Comparison of ENCODE assay signal across 29 cellular contexts in the genomic region with DNA sequence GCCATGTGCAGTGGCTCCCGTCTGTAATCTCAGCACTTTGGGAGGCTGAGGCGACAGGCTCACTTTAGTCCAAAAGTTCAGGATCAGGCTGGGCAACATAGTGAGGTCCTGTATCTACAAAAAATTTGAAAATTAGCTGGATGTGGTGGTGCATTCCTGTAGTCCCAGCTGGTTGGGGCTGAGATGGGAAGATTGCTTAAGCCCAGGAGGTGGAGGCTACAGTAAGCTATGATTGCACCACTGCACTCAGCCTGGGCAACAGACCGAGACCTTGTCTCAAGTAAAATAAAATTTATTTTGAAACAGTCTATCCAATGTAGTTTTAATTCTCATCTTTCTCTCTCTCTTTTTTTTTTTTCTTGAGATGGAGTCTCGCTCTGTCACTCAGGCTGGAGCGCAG. TPM values are rescaled to one million over a fixed set of nuclear protein-coding genes. Genes with fewer than 3 reads are reported as not detected.
DNase-seq lines count a peak whose midpoint lies in the region; ATAC-seq, FAIRE-seq and TF ChIP-seq lines count a peak whose summit lies in the region.
"Had no signal": no experiment of that assay in that cellular context is flagged by ENCODE, and none has a peak within 500 bp of the region (broad histone marks: within the 10 kb centered on the region; RNA-seq: fewer than 3 reads in every experiment).

No MANE protein-coding gene starts in this region.

- H3K4me3 ChIP-seq in liver (ENCODE audit: low read depth in 1 of 3, low read length in 3 of 3) (no peak overlapping the region), HepG2 (replicated peaks in 1 of 3; ENCODE audit: insufficient read depth in 1 of 3, low read depth in 2 of 3, low read length in 3 of 3) (no peak overlapping the region), fibroblast of the aortic adventitia (ENCODE audit: low read depth, low read length) (no peak overlapping the region), trophoblast cell (ENCODE audit: low read depth, low read length) (no peak overlapping the region)
- H3K4me3 ChIP-seq: cardiac muscle cell, neural progenitor cell, upper lobe of left lung had no signal

- no peak overlapping the region for H3K27ac Mint-ChIP-seq in stimulated activated naive CD8-positive, alpha-beta T cell treated with anti-CD3 and anti-CD28 coated beads, Interleukin-15, amount 100 ng/mL, for 72 hours
- H3K27ac Mint-ChIP-seq: activated CD8-positive, alpha-beta T cell treated with anti-CD3 and anti-CD28 coated beads for 36 hours; activated naive CD4-positive, alpha-beta T cell treated with anti-CD3 and anti-CD28 coated beads, Interleukin-2, amount 50 U/mL, for 24 hours; activated T-helper 17 cell treated with anti-CD3 and anti-CD28 coated beads, Interleukin-2, amount 50 U/mL, for 72 hours; CD4-positive, CD25-positive, alpha-beta regulatory T cell; dendritic cell treated with granulocyte-macrophage colony-stimulating factor and Interleukin-4, amounts not matched to agents 40 ng/mL and 50 ng/mL, for 4 days; IgD-negative memory B cell; immature natural killer cell; neural progenitor cell; T-helper 2 cell treated with Interferon-gamma antibody and Interleukin-4, amounts not matched to agents 5 μg/mL and 100 μg/mL, for 36 hours had no signal

- H3K4me2 ChIP-seq in HepG2 (ENCODE audit: low read depth, low read length) (no peak overlapping the region), trophoblast cell (ENCODE audit: low read length) (no peak overlapping the region)
- H3K4me2 ChIP-seq: neural progenitor cell had no signal

- no peak for TF ChIP-seq EP300 in HepG2 (IDR thresholded peaks at IDR 0.05; ENCODE audit: low read depth in 2 of 2, low read length in 2 of 2)
- no peak for TF ChIP-seq EP300 in HepG2 (CRISPR knock-in tag; IDR thresholded peaks at IDR 0.05; ENCODE audit: borderline replicate concordance)

- H3K18ac ChIP-seq in trophoblast cell (ENCODE audit: low read length) = no peak overlapping the region

- ATAC-seq in HepG2 (no peak), HG03135 (IDR thresholded peaks at IDR 0.05; ENCODE audit: unreplicated experiment) (no peak)
- no peak for ATAC-seq in stimulated activated naive CD8-positive, alpha-beta T cell treated with anti-CD3 and anti-CD28 coated beads, Interleukin-15, amount 100 ng/mL, for 72 hours
- ATAC-seq: activated CD8-positive, alpha-beta T cell treated with anti-CD3 and anti-CD28 coated beads for 36 hours; activated T-helper 17 cell treated with anti-CD3 and anti-CD28 coated beads, Interleukin-2, amount 50 U/mL, for 72 hours; right cardiac atrium had no signal

- no peak overlapping the region for H2AK5ac ChIP-seq in trophoblast cell (ENCODE audit: low read length)

- POLR2A ChIA-PET in HepG2 (lab: Yijun Ruan, JAX) = interaction anchor here (0.8 kb wide), 1 partner anchor 21 kb away, joined by 3 read pairs; a partner anchor contains a TSS

- H3K27me3 Mint-ChIP-seq in stimulated activated naive CD8-positive, alpha-beta T cell treated with anti-CD3 and anti-CD28 coated beads, Interleukin-15, amount 100 ng/mL, for 72 hours = no peaks in the 10 kb centered on the region
- H3K27me3 Mint-ChIP-seq: activated CD8-positive, alpha-beta T cell treated with anti-CD3 and anti-CD28 coated beads for 36 hours; activated naive CD4-positive, alpha-beta T cell treated with anti-CD3 and anti-CD28 coated beads, Interleukin-2, amount 50 U/mL, for 24 hours; activated T-helper 17 cell treated with anti-CD3 and anti-CD28 coated beads, Interleukin-2, amount 50 U/mL, for 72 hours; CD4-positive, CD25-positive, alpha-beta regulatory T cell; dendritic cell treated with granulocyte-macrophage colony-stimulating factor and Interleukin-4, amounts not matched to agents 40 ng/mL and 50 ng/mL, for 4 days had no signal

- WGBS in liver = 72% methylated on average over 5 of the region's 5 CpGs
- WGBS in HepG2 (ENCODE audit: low lambda C conversion rate) = 95% methylated on average over 5 of the region's 5 CpGs
- no CpG with 5 or more reads among the region's 5 CpGs for WGBS in trophoblast cell (ENCODE audit: extremely low coverage, insufficient coverage, insufficient read length)

- no peak for TF ChIP-seq POLR2A in HepG2 (IDR thresholded peaks at IDR 0.05; ENCODE audit: insufficient read depth in 1 of 2, low read depth in 2 of 2, low read length in 2 of 2)

- no peak overlapping the region for H3K4me3 Mint-ChIP-seq in stimulated activated naive CD8-positive, alpha-beta T cell treated with anti-CD3 and anti-CD28 coated beads, Interleukin-15, amount 100 ng/mL, for 72 hours
- H3K4me3 Mint-ChIP-seq: activated CD8-positive, alpha-beta T cell treated with anti-CD3 and anti-CD28 coated beads for 36 hours; activated naive CD4-positive, alpha-beta T cell treated with anti-CD3 and anti-CD28 coated beads, Interleukin-2, amount 50 U/mL, for 24 hours; activated T-helper 17 cell treated with anti-CD3 and anti-CD28 coated beads, Interleukin-2, amount 50 U/mL, for 72 hours; CD4-positive, CD25-positive, alpha-beta regulatory T cell; dendritic cell treated with granulocyte-macrophage colony-stimulating factor and Interleukin-4, amounts not matched to agents 40 ng/mL and 50 ng/mL, for 4 days; immature natural killer cell; neural progenitor cell; T-helper 2 cell treated with Interferon-gamma antibody and Interleukin-4, amounts not matched to agents 5 μg/mL and 100 μg/mL, for 36 hours had no signal

- no peak for TF ChIP-seq CTCF in liver (IDR thresholded peaks at IDR 0.05; ENCODE audit: low read depth, low read length, missing input control)
- TF ChIP-seq CTCF in HepG2 (CRISPR knock-in tag; IDR thresholded peaks at IDR 0.05) = no peak
- TF ChIP-seq CTCF in fibroblast of the aortic adventitia (IDR thresholded peaks at IDR 0.05; ENCODE audit: insufficient read depth, low read length) = no peak

- peaks cover 24% of the 10 kb centered on the region for H3K79me2 ChIP-seq in HepG2 (ENCODE audit: insufficient read depth, low read length)
- H3K79me2 ChIP-seq in trophoblast cell (ENCODE audit: control insufficient read depth, insufficient read depth, low read length, poor library complexity) = no peaks in the 10 kb centered on the region

- no peak overlapping the region for H2BK5ac ChIP-seq in trophoblast cell (ENCODE audit: low read depth, low read length, poor library complexity)

- no peak overlapping the region for H4K91ac ChIP-seq in trophoblast cell (ENCODE audit: low read depth, low read length)

- no peak overlapping the region for H4K12ac ChIP-seq in trophoblast cell (ENCODE audit: low read depth, low read length)

- no peak overlapping the region for H2BK120ac ChIP-seq in trophoblast cell (ENCODE audit: insufficient read depth, low read length, poor library complexity)

- no peak overlapping the region for H2AFZ ChIP-seq in HepG2 (ENCODE audit: low read length)
- no peak overlapping the region for H2AFZ ChIP-seq in trophoblast cell (ENCODE audit: insufficient read depth, low read length, poor library complexity)
- H2AFZ ChIP-seq: neural progenitor cell, parathyroid adenoma had no signal

- H3K4me1 Mint-ChIP-seq in stimulated activated naive CD8-positive, alpha-beta T cell treated with anti-CD3 and anti-CD28 coated beads, Interleukin-15, amount 100 ng/mL, for 72 hours = no peaks in the 10 kb centered on the region
- H3K4me1 Mint-ChIP-seq: neural progenitor cell had no signal

- H4K20me1 ChIP-seq in HepG2 (ENCODE audit: insufficient read depth, low read length) = no peaks in the 10 kb centered on the region

- in situ Hi-C loops in HepG2 (cut with HindIII; ENCODE audit: extremely low pct_ligation_motif_present, low pct_unique_long_range_greater_than_20kb) = no loop called here

- BruUV-seq in HepG2 (replicated peaks; lab: Mats Ljungman, UMichigan) = no TSS peak

- FAIRE-seq in HepG2 (lab: Jason Lieb, UNC) = no peak
- FAIRE-seq: D721Med had no signal

- no peaks in the 10 kb centered on the region for H3K79me1 ChIP-seq in trophoblast cell (ENCODE audit: low read length)

- H3K9me3 Mint-ChIP-seq in stimulated activated naive CD8-positive, alpha-beta T cell treated with anti-CD3 and anti-CD28 coated beads, Interleukin-15, amount 100 ng/mL, for 72 hours = no peaks in the 10 kb centered on the region
- H3K9me3 Mint-ChIP-seq: activated CD8-positive, alpha-beta T cell treated with anti-CD3 and anti-CD28 coated beads for 36 hours; activated naive CD4-positive, alpha-beta T cell treated with anti-CD3 and anti-CD28 coated beads, Interleukin-2, amount 50 U/mL, for 24 hours; activated T-helper 17 cell treated with anti-CD3 and anti-CD28 coated beads, Interleukin-2, amount 50 U/mL, for 72 hours; dendritic cell treated with granulocyte-macrophage colony-stimulating factor and Interleukin-4, amounts not matched to agents 40 ng/mL and 50 ng/mL, for 4 days; immature natural killer cell; T-helper 2 cell treated with Interferon-gamma antibody and Interleukin-4, amounts not matched to agents 5 μg/mL and 100 μg/mL, for 36 hours had no signal

- H3K23ac ChIP-seq in trophoblast cell (ENCODE audit: low read length) = no peak overlapping the region

- CTCF ChIA-PET in HepG2 (lab: Yijun Ruan, JAX; ENCODE audit: low intra/inter-chr PET ratio, low total read pairs) = no interaction called here

- DNase-seq in HepG2 (ENCODE audit: low spot score) (no peak), fibroblast of the aortic adventitia (ENCODE audit: low read depth) (peak; percentile 49), trophoblast cell (peak; percentile 36 to 65), medulla oblongata (ENCODE audit: extremely low spot score) (no peak), caudate nucleus (lab: John Stamatoyannopoulos, UW) (no peak)
- no peak for DNase-seq in stimulated activated naive CD8-positive, alpha-beta T cell treated with anti-CD3 and anti-CD28 coated beads, Interleukin-15, amount 100 ng/mL, for 72 hours
- DNase-seq: activated CD8-positive, alpha-beta T cell treated with anti-CD3 and anti-CD28 coated beads for 36 hours; CD4-positive, CD25-positive, alpha-beta regulatory T cell; immature natural killer cell; NCI-H1092 treated with DMSO at 0.1 percent for 48 hours; NCI-H187; NCI-H2171; NCI-H510A; right cardiac atrium; SIG-M5; stimulated activated CD4-positive, alpha-beta T cell treated with anti-CD3 and anti-CD28 coated beads, Interleukin-12 subunit alpha, Interleukin-12 subunit beta, amount 100 ng/mL, for 4 hours; stimulated activated CD4-positive, alpha-beta T cell treated with anti-CD3 and anti-CD28 coated beads, Interleukin-4, amount 100 ng/mL, for 1 hour; upper lobe of left lung had no signal

- H3K27ac ChIP-seq in liver (ENCODE audit: low read depth in 1 of 2, low read length in 2 of 2) (no peak overlapping the region), HepG2 (ENCODE audit: extremely low read length, insufficient read depth, low read length) (no peak overlapping the region), trophoblast cell (ENCODE audit: low read depth, low read length) (no peak overlapping the region), caudate nucleus (ENCODE audit: low read depth, low read length) (no peak overlapping the region)
- H3K27ac ChIP-seq: cardiac muscle cell, neural progenitor cell, parathyroid adenoma, upper lobe of left lung had no signal

- H2BK12ac ChIP-seq in trophoblast cell (ENCODE audit: low read length) = no peak overlapping the region

- H3K4ac ChIP-seq in trophoblast cell (ENCODE audit: low read depth, low read length) = no peak overlapping the region

- H4K8ac ChIP-seq in trophoblast cell (ENCODE audit: low read depth, low read length) = no peak overlapping the region

- TF ChIP-seq RAD21 in liver (IDR thresholded peaks at IDR 0.05) = no peak
- no peak for TF ChIP-seq RAD21 in HepG2 (CRISPR knock-in tag; IDR thresholded peaks at IDR 0.05)

- H3K4me1 ChIP-seq in liver (ENCODE audit: control insufficient read depth in 4 of 4, insufficient read depth in 4 of 4, low read length in 3 of 4) (peaks cover 2 to 15% (median 7%) of the 10 kb centered on the region in 4 donors), HepG2 (ENCODE audit: insufficient read depth, low read length) (peaks cover 31% of the 10 kb centered on the region), trophoblast cell (ENCODE audit: control insufficient read depth in 1 of 2, insufficient read depth in 2 of 2, low read length in 2 of 2) (no peaks in the 10 kb centered on the region)
- H3K4me1 ChIP-seq: neural progenitor cell, parathyroid adenoma, upper lobe of left lung had no signal

- H3K27me3 ChIP-seq in liver (ENCODE audit: control insufficient read depth in 4 of 4, insufficient read depth in 4 of 4, low read length in 3 of 4) (no peaks in the 10 kb centered on the region), HepG2 (ENCODE audit: control insufficient read depth in 1 of 2, insufficient read depth in 2 of 2, low read length in 2 of 2) (no peaks in the 10 kb centered on the region), trophoblast cell (ENCODE audit: insufficient read depth, low read length) (no peaks in the 10 kb centered on the region)
- H3K27me3 ChIP-seq: cardiac muscle cell, neural progenitor cell, upper lobe of left lung had no signal

- intact Hi-C loops in HepG2 (cut with micrococcal nuclease; ENCODE audit: unreplicated experiment) = no loop called here

- H3K9ac ChIP-seq in liver (ENCODE audit: low read depth in 1 of 2, low read length in 2 of 2) (no peak overlapping the region), HepG2 (ENCODE audit: insufficient read depth, low read depth, low read length) (no peak overlapping the region), trophoblast cell (ENCODE audit: low read length) (no peak overlapping the region)
- H3K9ac ChIP-seq: neural progenitor cell, parathyroid adenoma had no signal

- H3K9me3 ChIP-seq in liver (ENCODE audit: control insufficient read depth in 4 of 4, low read length in 3 of 4) (no peaks in the 10 kb centered on the region), HepG2 (ENCODE audit: low read length) (no peaks in the 10 kb centered on the region), trophoblast cell (ENCODE audit: insufficient read depth, low read depth, low read length) (no peaks in the 10 kb centered on the region)

- H3K14ac ChIP-seq in trophoblast cell (ENCODE audit: low read length) = no peak overlapping the region

- H3K36me3 ChIP-seq in liver (ENCODE audit: control insufficient read depth in 4 of 4, insufficient read depth in 3 of 4, low read depth in 1 of 4, low read length in 3 of 4) (peaks cover 0 to 5% (median 2%) of the 10 kb centered on the region in 4 donors), HepG2 (replicated peaks in 1 of 2; ENCODE audit: control insufficient read depth in 1 of 2, insufficient read depth in 2 of 2, low read length in 2 of 2) (peaks cover 2 to 4% of the 10 kb centered on the region in 2 experiments; a peak in 2 of 5 replicates), trophoblast cell (ENCODE audit: control insufficient read depth in 1 of 2, insufficient read depth in 2 of 2, low read length in 2 of 2) (peaks cover 23% of the 10 kb centered on the region in 2 experiments)
- H3K36me3 ChIP-seq: cardiac muscle cell, neural progenitor cell had no signal

RNA-seq across cellular contexts. Expression of a gene that starts 21.1 kb away (rescaled TPM):
- 10 to 100 TPM; 19.9 to 26.6 TPM for total RNA-seq in liver
- polyA plus RNA-seq in liver = 10 to 100 TPM in 1 of 2 donors, 1 to 10 TPM in 1; 8.2 to 15.0 TPM
- total RNA-seq in HepG2 (2016; rRNA removed; fragmentation: Illumina TruSeq; extraction: Trizol) = 41.6 and 43.1 TPM in 2 replicates
- total RNA-seq in HepG2 (2016; cell fraction: cytosol; rRNA removed; fragmentation: Illumina TruSeq; extraction: Trizol; ENCODE audit: low read depth) = 3.1 and 4.0 TPM in 2 replicates
- total RNA-seq in HepG2 (2016; cell fraction: insoluble cytoplasmic fraction; rRNA removed; fragmentation: Illumina TruSeq; extraction: Trizol) = 35.5 and 44.5 TPM in 2 replicates
- 12.2 and 12.8 TPM in 2 replicates for total RNA-seq in HepG2 (2016; cell fraction: membrane; rRNA removed; fragmentation: Illumina TruSeq; extraction: Trizol)
- total RNA-seq in HepG2 (2016; cell fraction: nucleus; rRNA removed; fragmentation: Illumina TruSeq; extraction: Trizol) = 22.5 and 26.2 TPM in 2 replicates
- polyA plus RNA-seq in HepG2 (2011; rRNA removed) = 15.8 and 15.9 TPM in 2 replicates
- polyA plus RNA-seq in HepG2 (2011; cell fraction: cytosol; rRNA removed) = 10.4 and 16.9 TPM in 2 replicates
- polyA plus RNA-seq in HepG2 (2011; cell fraction: nucleus; rRNA removed) = 45.1 and 59.0 TPM in 2 replicates
- 14.1 and 15.9 TPM in 2 replicates for polyA plus RNA-seq in HepG2 (2012)
- polyA plus RNA-seq in HepG2 (2016; cell fraction: cytosol; fragmentation: Illumina TruSeq; extraction: Trizol; ENCODE audit: low read depth) = 2.7 and 3.4 TPM in 2 replicates
- polyA plus RNA-seq in HepG2 (2016; cell fraction: insoluble cytoplasmic fraction; fragmentation: Illumina TruSeq; extraction: Trizol; ENCODE audit: low read depth) = 29.5 and 39.2 TPM in 2 replicates
- 6.9 and 7.3 TPM in 2 replicates for polyA plus RNA-seq in HepG2 (2016; cell fraction: membrane; fragmentation: Illumina TruSeq; extraction: Trizol; ENCODE audit: low read depth)
- 49.1 and 54.4 TPM in 2 replicates for polyA plus RNA-seq in HepG2 (2016; cell fraction: nucleus; fragmentation: Illumina TruSeq; extraction: Trizol; ENCODE audit: insufficient read depth, low read depth)
- 24.6 and 41.4 TPM in 2 replicates for polyA minus RNA-seq in HepG2 (2011; rRNA and poly(A)+ RNA removed; ENCODE audit: low replicate concordance)
- 10.8 and 15.2 TPM in 2 replicates for polyA minus RNA-seq in HepG2 (2011; cell fraction: cytosol; rRNA and poly(A)+ RNA removed)
- polyA minus RNA-seq in HepG2 (2011; cell fraction: nucleus; rRNA and poly(A)+ RNA removed) = 9.4 and 10.0 TPM in 2 replicates
- total RNA-seq in fibroblast of the aortic adventitia (ENCODE audit: low replicate concordance) = 22.7 and 37.9 TPM in 2 replicates
- polyA plus RNA-seq in trophoblast cell (2013) = 39.7 and 40.1 TPM in 2 replicates

RNA-seq across cellular contexts. Expression of a gene that starts 21.6 kb away (rescaled TPM):
- 10 to 100 TPM; 23.6 to 54.6 TPM for total RNA-seq in liver
- 100 to 1,000 TPM in 1 of 2 donors, 10 to 100 TPM in 1; 78.4 to 127 TPM for polyA plus RNA-seq in liver
- total RNA-seq in HepG2 (2016; rRNA removed; fragmentation: Illumina TruSeq; extraction: Trizol) = 94.8 and 100 TPM in 2 replicates
- 63.5 and 69.5 TPM in 2 replicates for total RNA-seq in HepG2 (2016; cell fraction: cytosol; rRNA removed; fragmentation: Illumina TruSeq; extraction: Trizol; ENCODE audit: low read depth)
- total RNA-seq in HepG2 (2016; cell fraction: insoluble cytoplasmic fraction; rRNA removed; fragmentation: Illumina TruSeq; extraction: Trizol) = 101 and 102 TPM in 2 replicates
- total RNA-seq in HepG2 (2016; cell fraction: membrane; rRNA removed; fragmentation: Illumina TruSeq; extraction: Trizol) = 56.7 and 63.8 TPM in 2 replicates
- 50.3 and 51.3 TPM in 2 replicates for total RNA-seq in HepG2 (2016; cell fraction: nucleus; rRNA removed; fragmentation: Illumina TruSeq; extraction: Trizol)
- 46.6 and 53.9 TPM in 2 replicates for polyA plus RNA-seq in HepG2 (2011; rRNA removed)
- 62.7 and 82.8 TPM in 2 replicates for polyA plus RNA-seq in HepG2 (2011; cell fraction: cytosol; rRNA removed)
- 23.0 and 26.5 TPM in 2 replicates for polyA plus RNA-seq in HepG2 (2011; cell fraction: nucleus; rRNA removed)
- 42.6 and 54.4 TPM in 2 replicates for polyA plus RNA-seq in HepG2 (2012)
- 79.8 and 82.5 TPM in 2 replicates for polyA plus RNA-seq in HepG2 (2016; cell fraction: cytosol; fragmentation: Illumina TruSeq; extraction: Trizol; ENCODE audit: low read depth)
- polyA plus RNA-seq in HepG2 (2016; cell fraction: insoluble cytoplasmic fraction; fragmentation: Illumina TruSeq; extraction: Trizol; ENCODE audit: low read depth) = 92.6 and 96.5 TPM in 2 replicates
- polyA plus RNA-seq in HepG2 (2016; cell fraction: membrane; fragmentation: Illumina TruSeq; extraction: Trizol; ENCODE audit: low read depth) = 57.9 and 58.0 TPM in 2 replicates
- polyA plus RNA-seq in HepG2 (2016; cell fraction: nucleus; fragmentation: Illumina TruSeq; extraction: Trizol; ENCODE audit: insufficient read depth, low read depth) = 81.9 and 89.2 TPM in 2 replicates
- 77.2 and 279 TPM in 2 replicates for polyA minus RNA-seq in HepG2 (2011; rRNA and poly(A)+ RNA removed; ENCODE audit: low replicate concordance)
- polyA minus RNA-seq in HepG2 (2011; cell fraction: cytosol; rRNA and poly(A)+ RNA removed) = 29.8 and 30.6 TPM in 2 replicates
- 7.1 and 9.5 TPM in 2 replicates for polyA minus RNA-seq in HepG2 (2011; cell fraction: nucleus; rRNA and poly(A)+ RNA removed)
- total RNA-seq in fibroblast of the aortic adventitia (ENCODE audit: low replicate concordance) = 45.5 and 94.4 TPM in 2 replicates
- 94.5 and 94.9 TPM in 2 replicates for polyA plus RNA-seq in trophoblast cell (2013)

RNA-seq across cellular contexts. Expression of a gene that starts 27.5 kb away (rescaled TPM):
- total RNA-seq in liver (10 to 100 TPM; 59.6 to 85.4 TPM), HepG2 (2016; rRNA removed; fragmentation: Illumina TruSeq; extraction: Trizol) (93.3 and 95.6 TPM in 2 replicates), fibroblast of the aortic adventitia (ENCODE audit: low replicate concordance) (93.3 and 214 TPM in 2 replicates)
- polyA plus RNA-seq in liver (10 to 100 TPM; 39.8 to 77.7 TPM), HepG2 (2011; rRNA removed) (129 and 146 TPM in 2 replicates)
- total RNA-seq in HepG2 (2016; cell fraction: cytosol; rRNA removed; fragmentation: Illumina TruSeq; extraction: Trizol; ENCODE audit: low read depth) = 5.4 and 7.1 TPM in 2 replicates
- 77.7 and 94.2 TPM in 2 replicates for total RNA-seq in HepG2 (2016; cell fraction: insoluble cytoplasmic fraction; rRNA removed; fragmentation: Illumina TruSeq; extraction: Trizol)
- 18.1 and 19.1 TPM in 2 replicates for total RNA-seq in HepG2 (2016; cell fraction: membrane; rRNA removed; fragmentation: Illumina TruSeq; extraction: Trizol)
- total RNA-seq in HepG2 (2016; cell fraction: nucleus; rRNA removed; fragmentation: Illumina TruSeq; extraction: Trizol) = 55.6 and 61.3 TPM in 2 replicates
- 77.3 and 97.9 TPM in 2 replicates for polyA plus RNA-seq in HepG2 (2011; cell fraction: cytosol; rRNA removed)
- polyA plus RNA-seq in HepG2 (2011; cell fraction: nucleus; rRNA removed) = 223 and 227 TPM in 2 replicates
- 84.6 and 94.4 TPM in 2 replicates for polyA plus RNA-seq in HepG2 (2012)
- 4.8 and 5.6 TPM in 2 replicates for polyA plus RNA-seq in HepG2 (2016; cell fraction: cytosol; fragmentation: Illumina TruSeq; extraction: Trizol; ENCODE audit: low read depth)
- polyA plus RNA-seq in HepG2 (2016; cell fraction: insoluble cytoplasmic fraction; fragmentation: Illumina TruSeq; extraction: Trizol; ENCODE audit: low read depth) = 93.8 and 120 TPM in 2 replicates
- polyA plus RNA-seq in HepG2 (2016; cell fraction: membrane; fragmentation: Illumina TruSeq; extraction: Trizol; ENCODE audit: low read depth) = 10.0 and 13.0 TPM in 2 replicates
- 158 and 178 TPM in 2 replicates for polyA plus RNA-seq in HepG2 (2016; cell fraction: nucleus; fragmentation: Illumina TruSeq; extraction: Trizol; ENCODE audit: insufficient read depth, low read depth)
- polyA minus RNA-seq in HepG2 (2011; rRNA and poly(A)+ RNA removed; ENCODE audit: low replicate concordance) = 280 and 721 TPM in 2 replicates
- 69.7 and 70.1 TPM in 2 replicates for polyA minus RNA-seq in HepG2 (2011; cell fraction: cytosol; rRNA and poly(A)+ RNA removed)
- 44.2 and 45.4 TPM in 2 replicates for polyA minus RNA-seq in HepG2 (2011; cell fraction: nucleus; rRNA and poly(A)+ RNA removed)
- 138 and 139 TPM in 2 replicates for polyA plus RNA-seq in trophoblast cell (2013)

RNA-seq across cellular contexts. Expression of a gene that starts 52.4 kb away (rescaled TPM):
- total RNA-seq in liver (10 to 100 TPM; 21.9 to 31.1 TPM), HepG2 (2016; rRNA removed; fragmentation: Illumina TruSeq; extraction: Trizol) (54.0 and 64.5 TPM in 2 replicates), fibroblast of the aortic adventitia (ENCODE audit: low replicate concordance) (25.3 and 91.6 TPM in 2 replicates)
- polyA plus RNA-seq in liver (10 to 100 TPM; 10.8 to 18.0 TPM), HepG2 (2011; rRNA removed) (221 and 225 TPM in 2 replicates)
- total RNA-seq in HepG2 (2016; cell fraction: cytosol; rRNA removed; fragmentation: Illumina TruSeq; extraction: Trizol; ENCODE audit: low read depth) = 42.6 and 48.2 TPM in 2 replicates
- total RNA-seq in HepG2 (2016; cell fraction: insoluble cytoplasmic fraction; rRNA removed; fragmentation: Illumina TruSeq; extraction: Trizol) = 46.2 and 63.4 TPM in 2 replicates
- 101 and 102 TPM in 2 replicates for total RNA-seq in HepG2 (2016; cell fraction: membrane; rRNA removed; fragmentation: Illumina TruSeq; extraction: Trizol)
- total RNA-seq in HepG2 (2016; cell fraction: nucleus; rRNA removed; fragmentation: Illumina TruSeq; extraction: Trizol) = 48.0 and 50.2 TPM in 2 replicates
- polyA plus RNA-seq in HepG2 (2011; cell fraction: cytosol; rRNA removed) = 159 and 189 TPM in 2 replicates
- 710 and 899 TPM in 2 replicates for polyA plus RNA-seq in HepG2 (2011; cell fraction: nucleus; rRNA removed)
- polyA plus RNA-seq in HepG2 (2012) = 70.8 and 105 TPM in 2 replicates
- 81.6 and 88.2 TPM in 2 replicates for polyA plus RNA-seq in HepG2 (2016; cell fraction: cytosol; fragmentation: Illumina TruSeq; extraction: Trizol; ENCODE audit: low read depth)
- 86.5 and 108 TPM in 2 replicates for polyA plus RNA-seq in HepG2 (2016; cell fraction: insoluble cytoplasmic fraction; fragmentation: Illumina TruSeq; extraction: Trizol; ENCODE audit: low read depth)
- polyA plus RNA-seq in HepG2 (2016; cell fraction: membrane; fragmentation: Illumina TruSeq; extraction: Trizol; ENCODE audit: low read depth) = 133 and 157 TPM in 2 replicates
- 147 and 168 TPM in 2 replicates for polyA plus RNA-seq in HepG2 (2016; cell fraction: nucleus; fragmentation: Illumina TruSeq; extraction: Trizol; ENCODE audit: insufficient read depth, low read depth)
- 219 and 435 TPM in 2 replicates for polyA minus RNA-seq in HepG2 (2011; rRNA and poly(A)+ RNA removed; ENCODE audit: low replicate concordance)
- 89.3 and 94.1 TPM in 2 replicates for polyA minus RNA-seq in HepG2 (2011; cell fraction: cytosol; rRNA and poly(A)+ RNA removed)
- polyA minus RNA-seq in HepG2 (2011; cell fraction: nucleus; rRNA and poly(A)+ RNA removed) = 94.1 and 102 TPM in 2 replicates
- polyA plus RNA-seq in trophoblast cell (2013) = 90.6 and 94.2 TPM in 2 replicates

Comparison
In these comparisons a context has a peak if more than half of its experiments do, and no peak if none do; other contexts are left out.
1. DNase-seq: peak in fibroblast of the aortic adventitia (single experiment) and trophoblast cell (2 of 2); none in HepG2 (single experiment), stimulated activated naive CD8-positive, alpha-beta T cell treated with anti-CD3 and anti-CD28 coated beads, Interleukin-15, amount 100 ng/mL, for 72 hours (0 of 2), medulla oblongata (single experiment) and caudate nucleus (0 of 61).